ENCODE assay signal across 11 cellular contexts in the genomic region with DNA sequence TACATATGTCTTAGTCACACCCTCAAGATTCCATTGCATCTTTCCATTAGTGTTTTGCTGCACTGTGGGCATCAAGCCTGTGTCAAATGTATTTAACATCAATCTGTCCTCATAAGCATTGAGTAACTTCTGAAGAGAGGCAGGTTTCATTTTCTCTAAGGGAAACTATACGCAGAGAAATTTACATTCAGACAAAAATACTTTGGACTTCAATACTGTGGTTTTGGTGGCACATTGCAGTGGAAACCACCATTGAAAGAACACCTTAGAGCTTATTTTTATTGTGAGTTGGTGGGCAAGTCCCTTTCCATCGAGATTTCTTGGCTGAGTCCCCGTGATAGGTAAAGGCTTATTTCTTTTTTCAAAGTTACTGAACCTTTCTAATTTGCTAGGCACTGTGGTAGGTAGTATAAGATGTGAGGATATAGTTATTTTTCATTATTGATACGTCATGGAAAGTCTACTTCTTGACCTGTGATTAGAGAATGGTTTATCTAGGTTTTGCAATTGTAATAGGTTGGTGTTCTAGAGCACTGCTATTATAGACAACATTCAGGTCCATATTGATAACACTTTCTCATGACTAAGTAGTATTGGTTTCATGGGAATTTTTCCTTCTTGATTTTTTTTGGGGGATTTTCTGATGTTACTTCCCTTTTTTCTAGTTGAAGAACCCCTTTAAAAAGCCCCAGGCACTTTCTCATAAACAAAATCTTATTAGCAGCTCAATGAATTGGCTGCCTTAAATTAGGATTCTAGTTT.
A peak's percentile ranks its signal among the peaks of the same experiment; 100 is the strongest.
DNase-seq lines count a peak whose midpoint lies in the region; ATAC-seq and TF ChIP-seq lines count a peak whose summit lies in the region.
"Had no signal": no experiment of that assay in that cellular context is flagged by ENCODE, and none has a peak within 500 bp of the region (broad histone marks: within the 10 kb centered on the region; RNA-seq: fewer than 3 reads in every experiment).

No MANE protein-coding gene starts in this region.

- ATAC-seq in GM18498 (IDR thresholded peaks at IDR 0.05; ENCODE audit: unreplicated experiment) (peak; percentile 91), GM19438 (IDR thresholded peaks at IDR 0.05; ENCODE audit: low read depth, unreplicated experiment) (peak; percentile 68), HG03060 (IDR thresholded peaks at IDR 0.05; ENCODE audit: low read depth, unreplicated experiment) (peak; percentile 87)
- ATAC-seq in activated CD8-positive, alpha-beta T cell treated with anti-CD3 and anti-CD28 coated beads, Interleukin-2, amount 10 ng/mL, durations not matched to agents 7 days and 5 days, result peak; percentile 61
- ATAC-seq: left colon had no signal

- no peak overlapping the region for H3K4me3 ChIP-seq in ovary
- H3K4me3 ChIP-seq: skin epidermis had no signal

- H3K36me3 ChIP-seq in ovary, result no peaks in the 10 kb centered on the region

- H3K4me1 Mint-ChIP-seq in activated CD8-positive, alpha-beta T cell treated with anti-CD3 and anti-CD28 coated beads, Interleukin-2, amount 10 ng/mL, durations not matched to agents 7 days and 5 days (ENCODE audit: low read depth), result peaks cover 11% of the 10 kb centered on the region
- no peaks in the 10 kb centered on the region for H3K4me1 Mint-ChIP-seq in type B pancreatic cell (ENCODE audit: unreplicated experiment)

- no peaks in the 10 kb centered on the region for H3K4me1 ChIP-seq in ovary (ENCODE audit: insufficient read depth)

- POLR2A ChIA-PET in activated CD8-positive, alpha-beta T cell treated with anti-CD3 and anti-CD28 coated beads, Interleukin-2, amount 10 ng/mL, durations not matched to agents 7 days and 5 days (lab: Charles Lee), result no interaction called here

- H3K27ac Mint-ChIP-seq in activated CD8-positive, alpha-beta T cell treated with anti-CD3 and anti-CD28 coated beads, Interleukin-2, amount 10 ng/mL, durations not matched to agents 7 days and 5 days, result no peak overlapping the region
- H3K27ac Mint-ChIP-seq in type B pancreatic cell, result no peak overlapping the region
- H3K27ac Mint-ChIP-seq: dendritic cell treated with granulocyte-macrophage colony-stimulating factor and Interleukin-4, amounts not matched to agents 40 ng/mL and 50 ng/mL, for 4 days had no signal

- no peaks in the 10 kb centered on the region for H3K9me3 ChIP-seq in ovary

- no peaks in the 10 kb centered on the region for H3K36me3 Mint-ChIP-seq in activated CD8-positive, alpha-beta T cell treated with anti-CD3 and anti-CD28 coated beads, Interleukin-2, amount 10 ng/mL, durations not matched to agents 7 days and 5 days (ENCODE audit: low read depth)
- H3K36me3 Mint-ChIP-seq in type B pancreatic cell, result no peaks in the 10 kb centered on the region

- TF ChIP-seq CTCF in type B pancreatic cell (conservative IDR thresholded peaks at IDR 0.05), result no peak
- TF ChIP-seq CTCF in ovary (IDR thresholded peaks at IDR 0.05), result no peak

- CTCF ChIA-PET in activated CD8-positive, alpha-beta T cell treated with anti-CD3 and anti-CD28 coated beads, Interleukin-2, amount 10 ng/mL, durations not matched to agents 7 days and 5 days (lab: Charles Lee), result no interaction called here

- intact Hi-C loops in ovary (cut with DNase I), result loop anchor here in 2 of 4 donors (10.0 kb wide), 1 partner anchor 744 kb away; no protein-coding TSS in a partner anchor

- TF ChIP-seq EP300 in ovary (IDR thresholded peaks at IDR 0.05), result no peak

- H3K27ac ChIP-seq in ovary, result no peak overlapping the region
- H3K27ac ChIP-seq: skin epidermis had no signal

- DNase-seq in activated CD8-positive, alpha-beta T cell treated with anti-CD3 and anti-CD28 coated beads, Interleukin-2, amount 10 ng/mL, durations not matched to agents 7 days and 5 days, result no peak
- DNase-seq in type B pancreatic cell (ENCODE audit: extremely low spot score, unreplicated experiment) (no peak), superior temporal gyrus (ENCODE audit: extremely low spot score) (no peak), ovary (no peak), NCI-H2029 (lab: John Stamatoyannopoulos, UW) (no peak)
- DNase-seq: left colon had no signal

- peaks cover 15% of the 10 kb centered on the region for H3K27me3 Mint-ChIP-seq in activated CD8-positive, alpha-beta T cell treated with anti-CD3 and anti-CD28 coated beads, Interleukin-2, amount 10 ng/mL, durations not matched to agents 7 days and 5 days (ENCODE audit: low read depth)
- H3K27me3 Mint-ChIP-seq in type B pancreatic cell, result peaks cover 2% of the 10 kb centered on the region

- H3K27me3 ChIP-seq in ovary, result no peaks in the 10 kb centered on the region

- WGBS in ovary, 3 donors, result 78 to 90% (median 83%) methylated on average over 4 of the region's 4 CpGs

- H3K9me3 Mint-ChIP-seq in activated CD8-positive, alpha-beta T cell treated with anti-CD3 and anti-CD28 coated beads, Interleukin-2, amount 10 ng/mL, durations not matched to agents 7 days and 5 days (ENCODE audit: insufficient read depth), result no peaks in the 10 kb centered on the region
- no peaks in the 10 kb centered on the region for H3K9me3 Mint-ChIP-seq in type B pancreatic cell

- H3K4me3 Mint-ChIP-seq in activated CD8-positive, alpha-beta T cell treated with anti-CD3 and anti-CD28 coated beads, Interleukin-2, amount 10 ng/mL, durations not matched to agents 7 days and 5 days, result peak overlapping the region; percentile 49
- no peak overlapping the region for H3K4me3 Mint-ChIP-seq in type B pancreatic cell
- H3K4me3 Mint-ChIP-seq: dendritic cell treated with granulocyte-macrophage colony-stimulating factor and Interleukin-4, amounts not matched to agents 40 ng/mL and 50 ng/mL, for 4 days had no signal

- TF ChIP-seq POLR2A in ovary (IDR thresholded peaks at IDR 0.05), result no peak
